Comparison of ENCODE assay signal across 28 cellular contexts in the genomic region with DNA sequence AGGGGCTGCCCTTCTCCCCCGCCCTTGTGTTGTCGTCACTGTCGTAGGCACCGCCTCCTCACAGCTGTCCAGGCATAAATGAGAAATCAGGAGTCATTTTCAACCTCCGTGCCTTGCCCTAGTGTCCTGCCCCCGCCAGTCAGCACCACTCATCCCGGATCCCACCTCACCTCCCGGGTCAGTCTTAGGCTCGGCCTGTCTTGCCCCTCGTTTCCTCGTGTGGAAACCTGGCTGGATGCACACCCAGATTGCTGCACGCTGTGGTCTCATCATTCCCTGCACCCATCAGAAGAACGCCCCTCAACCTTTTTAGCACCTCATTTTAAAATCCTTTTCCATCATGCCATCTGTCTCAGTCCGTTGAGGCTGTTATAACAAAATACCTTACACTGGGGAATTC.
"Had no signal": no experiment of that assay in that cellular context is flagged by ENCODE, and none has a peak within 500 bp of the region (broad histone marks: within the 10 kb centered on the region; RNA-seq: fewer than 3 reads in every experiment).

No MANE protein-coding gene starts in this region.

- DNase-seq: activated CD4-positive, alpha-beta memory T cell treated with anti-CD3 and anti-CD28 coated beads for 36 hours; activated CD4-positive, alpha-beta T cell treated with anti-CD3 and anti-CD28 coated beads for 36 hours; activated CD4-positive, alpha-beta T cell treated with anti-CD3 and anti-CD28 coated beads, Interleukin-2, amount 10 ng/mL, durations not matched to agents 24 days and 14 days; activated CD4-positive, CD25-positive, alpha-beta regulatory T cell; activated CD4-positive, CD25-positive, alpha-beta regulatory T cell treated with anti-CD3 and anti-CD28 coated beads, Interleukin-2, amount 50 U/mL, for 72 hours; activated CD8-positive, alpha-beta memory T cell treated with anti-CD3 and anti-CD28 coated beads, Interleukin-2, amount 10 ng/mL, durations not matched to agents 7 days and 5 days; activated CD8-positive, alpha-beta memory T cell treated with anti-CD3 and anti-CD28 coated beads, Interleukin-2, amount 50 U/mL, for 4 hours; activated CD8-positive, alpha-beta T cell treated with anti-CD3 and anti-CD28 coated beads, Interleukin-2, amount 10 ng/mL, durations not matched to agents 7 days and 5 days; activated effector memory CD4-positive, alpha-beta T cell treated with anti-CD3 and anti-CD28 coated beads, Interleukin-2, amount 50 U/mL, for 16 hours; activated naive CD4-positive, alpha-beta T cell treated with anti-CD3 and anti-CD28 coated beads for 36 hours; activated naive CD8-positive, alpha-beta T cell treated with anti-CD3 and anti-CD28 coated beads for 36 hours; activated naive CD8-positive, alpha-beta T cell treated with anti-CD3 and anti-CD28 coated beads, Interleukin-2, amount 50 U/mL, for 24 hours; activated T-cell treated with anti-CD3 and anti-CD28 coated beads, Interleukin-2, amount 50 U/mL, for 1 hour; activated T-cell treated with anti-CD3 and anti-CD28 coated beads, Interleukin-2, amount 50 U/mL, for 48 hours; adrenal gland; amygdala; aorta; body of pancreas; caudate nucleus; colonic mucosa; effector CD4-positive, alpha-beta T cell; effector memory CD8-positive, alpha-beta T cell; erythroblast; foreskin keratinocyte; gastrocnemius medialis; heart right ventricle; T-helper 2 cell had no signal

- ATAC-seq: activated CD4-positive, alpha-beta T cell treated with anti-CD3 and anti-CD28 coated beads for 36 hours; activated CD8-positive, alpha-beta memory T cell treated with anti-CD3 and anti-CD28 coated beads, Interleukin-2, amount 10 ng/mL, durations not matched to agents 7 days and 5 days; activated CD8-positive, alpha-beta T cell treated with anti-CD3 and anti-CD28 coated beads, Interleukin-2, amount 10 ng/mL, durations not matched to agents 7 days and 5 days; activated naive CD8-positive, alpha-beta T cell treated with anti-CD3 and anti-CD28 coated beads, Interleukin-2, amount 50 U/mL, for 24 hours; body of pancreas; effector memory CD8-positive, alpha-beta T cell; foreskin keratinocyte; gastrocnemius medialis; heart right ventricle had no signal

- H3K27ac ChIP-seq: adrenal gland, body of pancreas, colonic mucosa, esophagus muscularis mucosa, foreskin keratinocyte, gastrocnemius medialis, heart right ventricle had no signal

- H3K9me3 ChIP-seq: adrenal gland, body of pancreas, colonic mucosa, esophagus muscularis mucosa, gastrocnemius medialis, heart right ventricle had no signal

- H3K27me3 ChIP-seq: adrenal gland, body of pancreas, colonic mucosa, foreskin keratinocyte, gastrocnemius medialis had no signal

- H3K4me1 ChIP-seq: colonic mucosa, esophagus muscularis mucosa, foreskin keratinocyte, gastrocnemius medialis, heart right ventricle had no signal

- H3K4me3 ChIP-seq: adrenal gland, body of pancreas, colonic mucosa, esophagus muscularis mucosa, gastrocnemius medialis, heart right ventricle had no signal

- H3K36me3 ChIP-seq: adrenal gland, colonic mucosa, esophagus muscularis mucosa, gastrocnemius medialis, heart right ventricle had no signal
